In the genomic region with DNA sequence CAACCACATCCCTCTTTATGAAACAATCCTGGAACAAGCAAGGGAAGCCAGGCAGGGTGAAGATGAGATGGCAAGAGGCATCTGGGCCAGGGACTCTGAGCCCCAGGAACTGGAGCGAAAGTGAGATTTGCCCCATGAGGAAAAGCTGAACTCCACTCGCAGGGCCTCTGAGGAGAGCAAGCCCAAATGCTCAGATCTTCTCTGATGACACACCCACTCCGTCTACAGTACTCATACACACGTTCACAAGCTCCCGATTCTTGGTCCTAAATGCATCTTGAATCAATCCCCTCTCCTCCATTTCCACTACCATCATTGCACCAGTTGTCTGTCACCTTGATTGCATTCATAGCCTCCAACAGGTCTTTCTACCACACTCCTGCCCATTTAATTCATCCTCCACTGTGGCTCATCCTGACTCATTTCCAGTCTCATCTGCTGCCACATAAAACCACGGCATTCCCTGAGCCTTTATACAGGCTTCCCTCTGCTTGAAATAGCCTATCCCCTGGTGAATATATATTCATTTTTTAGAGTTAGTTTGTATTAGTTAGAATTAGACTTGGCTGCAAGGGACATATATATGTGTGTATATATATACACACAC, we compare ENCODE assay signal across 1 cellular context.
TF ChIP-seq lines count a peak whose summit lies in the region.

No MANE protein-coding gene starts in this region.

TF ChIP-seq in H1, 55 proteins besides CTCF, POLR2A, EP300 and RAD21:
- TF ChIP-seq TCF12 (IDR thresholded peaks at IDR 0.05; ENCODE audit: low read depth, low read length) (no peak), CBX8 (IDR thresholded peaks at IDR 0.05; ENCODE audit: borderline replicate concordance, low read depth, low read length) (no peak), GTF2F1 (IDR thresholded peaks at IDR 0.05; ENCODE audit: borderline replicate concordance, low read depth, low read length) (no peak), TAF1 (IDR thresholded peaks at IDR 0.05; ENCODE audit: low read depth, low read length) (no peak)
TF ChIP-seq in H1: peak in this region for 0.
